In genomic region chr6:37137881-37138568, GRCh38 we compare ENCODE assay signal across 10 cellular contexts. TPM values are rescaled to one million over a fixed set of nuclear protein-coding genes. Genes with fewer than 3 reads are reported as not detected.
A peak's percentile ranks its signal among the peaks of the same experiment; 100 is the strongest.
DNase-seq lines count a peak whose midpoint lies in the region; ATAC-seq lines count a peak whose summit lies in the region.
"Had no signal": no experiment of that assay in that cellular context is flagged by ENCODE, and none has a peak within 500 bp of the region (broad histone marks: within the 10 kb centered on the region; RNA-seq: fewer than 3 reads in every experiment).

No MANE protein-coding gene starts in this region.

- WGBS in adipose tissue, 3 donors = 75 to 82% (median 79%) methylated on average over 13 of the region's 13 CpGs

- ATAC-seq in stimulated activated memory B cell treated with anti-CD40 and anti-IgM and Interleukin-4, amounts not matched to agents 10 μg/mL and 1 μg/mL and 100 μg/mL, for 72 hours = no peak
- no peak for ATAC-seq in GM21528 (IDR thresholded peaks at IDR 0.05; ENCODE audit: low FRiP score, unreplicated experiment)
- ATAC-seq in Right ventricle myocardium inferior = no peak

- H3K27me3 Mint-ChIP-seq in stimulated activated memory B cell treated with anti-CD40 and anti-IgM and Interleukin-4, amounts not matched to agents 10 μg/mL and 1 μg/mL and 100 μg/mL, for 72 hours = no peaks in the 10 kb centered on the region

- H3K27ac Mint-ChIP-seq in stimulated activated memory B cell treated with anti-CD40 and anti-IgM and Interleukin-4, amounts not matched to agents 10 μg/mL and 1 μg/mL and 100 μg/mL, for 72 hours = peak overlapping the region; percentile 64

- H3K4me1 ChIP-seq in iPS-15b (ENCODE audit: control insufficient read depth, insufficient read depth, low read length) = peaks cover 43% of the 10 kb centered on the region
- H3K4me1 ChIP-seq: BLaER1 had no signal

- H3K36me3 Mint-ChIP-seq in stimulated activated memory B cell treated with anti-CD40 and anti-IgM and Interleukin-4, amounts not matched to agents 10 μg/mL and 1 μg/mL and 100 μg/mL, for 72 hours = no peaks in the 10 kb centered on the region

- H3K9ac ChIP-seq in iPS-15b (ENCODE audit: low read depth, low read length) = peak overlapping the region; percentile 96
- H3K9ac ChIP-seq: BLaER1 had no signal

- no peaks in the 10 kb centered on the region for H3K27me3 ChIP-seq in iPS-15b (ENCODE audit: control insufficient read depth, insufficient read depth, low read length)
- H3K27me3 ChIP-seq: BLaER1 had no signal

- intact Hi-C loops in Right ventricle myocardium inferior (cut with DNase I) = no loop called here

- no peaks in the 10 kb centered on the region for H3K9me3 Mint-ChIP-seq in stimulated activated memory B cell treated with anti-CD40 and anti-IgM and Interleukin-4, amounts not matched to agents 10 μg/mL and 1 μg/mL and 100 μg/mL, for 72 hours

- H3K4me3 ChIP-seq in iPS-15b (ENCODE audit: low read depth, low read length) = peak overlapping the region; percentile 73
- H3K4me3 ChIP-seq: BLaER1 had no signal

- peak; percentile 27 to 52 for DNase-seq in activated CD4-positive, alpha-beta T cell treated with anti-CD3 and anti-CD28 coated beads, Interleukin-2, amount 50 U/mL, for 48 hours
- no peak for DNase-seq in activated CD4-positive, alpha-beta T cell treated with anti-CD3 and anti-CD28 coated beads for 4 hours
- DNase-seq in NCI-H510A (lab: John Stamatoyannopoulos, UW) = no peak
- no peak for DNase-seq in Right ventricle myocardium inferior (ENCODE audit: missing footprints)
- DNase-seq: WERI-Rb-1 had no signal

- H3K4me1 Mint-ChIP-seq in stimulated activated memory B cell treated with anti-CD40 and anti-IgM and Interleukin-4, amounts not matched to agents 10 μg/mL and 1 μg/mL and 100 μg/mL, for 72 hours = peaks cover 30% of the 10 kb centered on the region

- H3K36me3 ChIP-seq in iPS-15b (ENCODE audit: control insufficient read depth, insufficient read depth, low read length) = no peaks in the 10 kb centered on the region
- H3K36me3 ChIP-seq: BLaER1, WERI-Rb-1 had no signal

- peak overlapping the region; percentile 69 for H3K27ac ChIP-seq in adipose tissue (ENCODE audit: low read depth, low read length)
- H3K27ac ChIP-seq: BLaER1, WERI-Rb-1 had no signal

- H3K4me3 Mint-ChIP-seq in stimulated activated memory B cell treated with anti-CD40 and anti-IgM and Interleukin-4, amounts not matched to agents 10 μg/mL and 1 μg/mL and 100 μg/mL, for 72 hours = no peak overlapping the region

- H3K9me3 ChIP-seq in iPS-15b (ENCODE audit: control insufficient read depth, insufficient read depth, low read length) = no peaks in the 10 kb centered on the region
- H3K9me3 ChIP-seq: BLaER1 had no signal

RNA-seq across cellular contexts. Expression of gene PIM1, which starts 31.9 kb away (rescaled TPM):
- polyA plus RNA-seq in adipose tissue = 100 to 1,000 TPM in 2 of 3 donors, 10 to 100 TPM in 1; 24.7 to 417 (median 201) TPM
- 27.8 TPM for total RNA-seq in Right ventricle myocardium inferior

Comparison
In these comparisons a context has a peak if more than half of its experiments do, and no peak if none do; other contexts are left out.
1. DNase-seq: peak in activated CD4-positive, alpha-beta T cell treated with anti-CD3 and anti-CD28 coated beads, Interleukin-2, amount 50 U/mL, for 48 hours (2 of 2); none in activated CD4-positive, alpha-beta T cell treated with anti-CD3 and anti-CD28 coated beads for 4 hours (0 of 2), NCI-H510A (single experiment) and Right ventricle myocardium inferior (single experiment).